Comparison of ENCODE assay signal across 8 cellular contexts in genomic region chr10:77801474-77802238, GRCh38.
DNase-seq lines count a peak whose midpoint lies in the region; ATAC-seq, FAIRE-seq and TF ChIP-seq lines count a peak whose summit lies in the region.

No MANE protein-coding gene starts in this region.

- TF ChIP-seq CTCF in keratinocyte (optimal IDR thresholded peaks at IDR 0.05 in 1 of 3, IDR thresholded peaks at IDR 0.05 in 1 of 3, conservative IDR thresholded peaks at IDR 0.05 in 1 of 3; ENCODE audit: extremely low read depth in 1 of 3, insufficient read depth in 2 of 3, low read length in 3 of 3) = no peak

- 67 to 82% (median 75%) methylated on average over 14 of the region's 14 CpGs for WGBS in small intestine, 3 donors

- H3K79me2 ChIP-seq in keratinocyte (ENCODE audit: control insufficient read depth, insufficient read depth, low read length) = no peaks in the 10 kb centered on the region

- no peak for FAIRE-seq in keratinocyte (lab: Jason Lieb, UNC)
- no peak for FAIRE-seq in small intestine (lab: Jason Lieb, UNC)

- ATAC-seq in HG02610 (IDR thresholded peaks at IDR 0.05; ENCODE audit: unreplicated experiment) (peak; percentile 72), HG02840 (IDR thresholded peaks at IDR 0.05; ENCODE audit: low FRiP score, unreplicated experiment) (no peak)

- H4K20me1 ChIP-seq in keratinocyte (ENCODE audit: control insufficient read depth, extremely low read depth, insufficient read depth, low read length) = no peaks in the 10 kb centered on the region

- dilution Hi-C loops in keratinocyte (cut with MboI; ENCODE audit: extremely low pct_ligation_motif_present, low sequenced_read_pairs) = no loop called here

- peaks cover 4% of the 10 kb centered on the region for H3K4me1 ChIP-seq in keratinocyte (ENCODE audit: control insufficient read depth, extremely low read depth, insufficient read depth, low read length)
- no peaks in the 10 kb centered on the region for H3K4me1 ChIP-seq in small intestine (ENCODE audit: control insufficient read depth in 2 of 2, insufficient read depth in 1 of 2, low read depth in 1 of 2, low read length in 1 of 2)

- DNase-seq in EH (ENCODE audit: low read depth) = peak; percentile 49
- peak; percentile 63 for DNase-seq in activated CD8-positive, alpha-beta memory T cell treated with anti-CD3 and anti-CD28 coated beads for 24 hours
- DNase-seq in keratinocyte (ENCODE audit: low read depth, low spot score) = no peak
- DNase-seq in NCI-H2196 (lab: John Stamatoyannopoulos, UW; ENCODE audit: unreplicated experiment) = no peak
- DNase-seq in NCI-H1417 (lab: John Stamatoyannopoulos, UW) = no peak
- DNase-seq in small intestine = no peak

- no peaks in the 10 kb centered on the region for H3K9me1 ChIP-seq in keratinocyte (ENCODE audit: control insufficient read depth, extremely low read depth, insufficient read depth, low read length)

- H3K27me3 ChIP-seq in keratinocyte (ENCODE audit: control insufficient read depth, extremely low read depth, insufficient read depth, low read length) (no peaks in the 10 kb centered on the region), small intestine (ENCODE audit: control insufficient read depth in 2 of 2, insufficient read depth in 2 of 2, low read length in 2 of 2) (no peaks in the 10 kb centered on the region)

- no peak overlapping the region for H3K4me2 ChIP-seq in keratinocyte (ENCODE audit: control insufficient read depth, extremely low read depth, insufficient read depth, low read depth, low read length)

- H3K27ac ChIP-seq in keratinocyte (ENCODE audit: control insufficient read depth, insufficient read depth, low read length) (peak overlapping the region; percentile 56), small intestine (ENCODE audit: low read depth in 1 of 2, low read length in 1 of 2) (no peak overlapping the region)

- H3K9ac ChIP-seq in keratinocyte (ENCODE audit: control insufficient read depth, extremely low read depth, insufficient read depth, low read length) = no peak overlapping the region

- H3K9me3 ChIP-seq in keratinocyte (ENCODE audit: control insufficient read depth, low read depth, low read length) (no peaks in the 10 kb centered on the region), small intestine (ENCODE audit: control insufficient read depth, low read depth) (no peaks in the 10 kb centered on the region)

- no peak overlapping the region for H3K4me3 ChIP-seq in keratinocyte (ENCODE audit: control insufficient read depth in 2 of 3, extremely low read depth in 1 of 3, insufficient read depth in 2 of 3, low read depth in 1 of 3, low read length in 3 of 3)
- no peak overlapping the region for H3K4me3 ChIP-seq in small intestine (ENCODE audit: low read depth in 1 of 2, low read length in 2 of 2)

- H2AFZ ChIP-seq in keratinocyte (ENCODE audit: control insufficient read depth, low read length) = no peak overlapping the region

- H3K36me3 ChIP-seq in keratinocyte (ENCODE audit: control insufficient read depth in 2 of 2, extremely low read depth in 1 of 2, insufficient read depth in 2 of 2, low read length in 2 of 2) (peaks cover 41% of the 10 kb centered on the region in 2 experiments), small intestine (ENCODE audit: control insufficient read depth in 2 of 2, insufficient read depth in 2 of 2, low read length in 2 of 2) (peaks cover 10 to 12% of the 10 kb centered on the region in 2 donors)

Comparison
In these comparisons a context has a peak if more than half of its experiments do, and no peak if none do; other contexts are left out.
1. DNase-seq: peak in EH (single experiment) and activated CD8-positive, alpha-beta memory T cell treated with anti-CD3 and anti-CD28 coated beads for 24 hours (single experiment); none in keratinocyte (single experiment), NCI-H2196 (single experiment), NCI-H1417 (0 of 3) and small intestine (single experiment).